In the genomic region with DNA sequence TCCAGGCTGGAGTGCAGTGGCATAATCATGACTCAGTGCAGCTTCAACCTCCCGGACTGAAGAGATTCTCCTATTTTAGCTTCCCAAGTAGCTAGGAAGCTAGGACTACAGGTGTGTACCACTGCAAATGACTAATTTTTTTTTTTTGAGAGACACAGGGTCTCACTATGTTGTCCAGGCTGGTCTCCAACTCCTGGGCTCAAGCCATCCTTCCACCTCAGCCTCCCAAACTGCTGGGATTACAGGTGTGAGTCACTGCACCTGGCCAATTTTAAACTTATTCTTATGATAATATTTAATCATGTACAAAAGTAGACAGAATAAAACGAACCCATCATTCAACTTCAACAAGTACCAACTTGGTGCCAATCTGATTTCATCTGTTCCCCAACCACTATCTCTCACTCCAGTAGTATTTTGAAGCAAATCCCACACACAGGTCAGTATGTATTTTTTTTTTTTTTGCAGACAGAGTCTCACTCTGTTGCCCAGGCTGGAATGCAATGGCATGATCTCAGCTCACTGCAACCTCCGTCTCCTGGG, we compare ENCODE assay signal across 16 cellular contexts. TPM values are rescaled to one million over a fixed set of nuclear protein-coding genes. Genes with fewer than 3 reads are reported as not detected.
DNase-seq lines count a peak whose midpoint lies in the region; ATAC-seq and TF ChIP-seq lines count a peak whose summit lies in the region.
"Had no signal": no experiment of that assay in that cellular context is flagged by ENCODE, and none has a peak within 500 bp of the region (broad histone marks: within the 10 kb centered on the region; RNA-seq: fewer than 3 reads in every experiment).

No MANE protein-coding gene starts in this region.

- H3K4me3 ChIP-seq in DND-41 (ENCODE audit: low read depth in 1 of 2, low read length in 2 of 2) (no peak overlapping the region), OCI-LY1 (ENCODE audit: low read depth, low read length, poor library complexity, severe bottlenecking) (no peak overlapping the region)
- H3K4me3 ChIP-seq: adrenal gland, ovary had no signal

- H3K4me2 ChIP-seq in DND-41 (ENCODE audit: insufficient read depth, low read length) (no peak overlapping the region), OCI-LY1 (ENCODE audit: low read length) (0 out of 2 replicates have a peak overlapping the region, but pooled peaks have one; percentile 16)

- peaks cover 94% of the 10 kb centered on the region for H3K4me1 ChIP-seq in DND-41 (ENCODE audit: insufficient read depth, low read length)
- H3K4me1 ChIP-seq in OCI-LY1 (ENCODE audit: insufficient read depth, low read length, severe bottlenecking) = peaks cover 78% of the 10 kb centered on the region

- H3K4me1 Mint-ChIP-seq in activated naive CD8-positive, alpha-beta T cell treated with anti-CD3 and anti-CD28 coated beads, Interleukin-2, amount 50 U/mL, for 24 hours = peaks cover 86% of the 10 kb centered on the region
- H3K4me1 Mint-ChIP-seq in neural crest cell = peaks cover 17% of the 10 kb centered on the region

- H4K20me1 ChIP-seq in DND-41 (ENCODE audit: insufficient read depth, low read length) (peaks cover 28% of the 10 kb centered on the region), OCI-LY1 (ENCODE audit: insufficient read depth, low read length) (no peaks in the 10 kb centered on the region)

- no peak overlapping the region for H2AFZ ChIP-seq in DND-41 (ENCODE audit: low read depth, low read length)
- no peak overlapping the region for H2AFZ ChIP-seq in OCI-LY1 (ENCODE audit: low read length)

- no peaks in the 10 kb centered on the region for H3K9me2 ChIP-seq in OCI-LY1 (ENCODE audit: low read depth, low read length)

- H3F3A ChIP-seq in OCI-LY1 (ENCODE audit: insufficient read depth, low read length) = peaks cover 9% of the 10 kb centered on the region

- H3K27me3 Mint-ChIP-seq in activated naive CD8-positive, alpha-beta T cell treated with anti-CD3 and anti-CD28 coated beads, Interleukin-2, amount 50 U/mL, for 24 hours = no peaks in the 10 kb centered on the region
- H3K27me3 Mint-ChIP-seq in neural crest cell (ENCODE audit: low read depth) = no peaks in the 10 kb centered on the region
- H3K27me3 Mint-ChIP-seq: stimulated activated naive CD8-positive, alpha-beta T cell treated with anti-CD3 and anti-CD28 coated beads, Interleukin-15, amount 100 ng/mL, for 72 hours had no signal

- H3K9ac ChIP-seq in DND-41 (ENCODE audit: low read depth, low read length) (no peak overlapping the region), OCI-LY1 (ENCODE audit: low read length) (peak overlapping the region; percentile 29; the same call in 1 of the 2 replicates)

- H3K9me3 ChIP-seq in DND-41 (ENCODE audit: insufficient read depth, low read length, severe bottlenecking) (no peaks in the 10 kb centered on the region), OCI-LY1 (ENCODE audit: low read length) (no peaks in the 10 kb centered on the region)
- H3K9me3 ChIP-seq: adrenal gland, ovary had no signal

- peak overlapping the region; percentile 68 for H3K27ac ChIP-seq in DND-41 (ENCODE audit: low read length)
- H3K27ac ChIP-seq in OCI-LY1 (ENCODE audit: low read depth, low read length, poor library complexity, severe bottlenecking) = peak overlapping the region; percentile 94
- H3K27ac ChIP-seq: ovary, VCaP had no signal

- no peak for TF ChIP-seq CTCF in DND-41 (IDR thresholded peaks at IDR 0.05; ENCODE audit: borderline replicate concordance, extremely low read depth, low read length, poor library complexity, severe bottlenecking)
- TF ChIP-seq CTCF in OCI-LY1 (IDR thresholded peaks at IDR 0.05; ENCODE audit: low read length) = no peak
- no peak for TF ChIP-seq CTCF in neural crest cell (conservative IDR thresholded peaks at IDR 0.05)

- H3K79me2 ChIP-seq in DND-41 (ENCODE audit: insufficient read depth, low read length) (peaks cover 100% of the 10 kb centered on the region), OCI-LY1 (ENCODE audit: insufficient read depth, low read length) (peaks cover 13% of the 10 kb centered on the region; the same call in 1 of the 2 replicates)

- no peaks in the 10 kb centered on the region for H3K9me3 Mint-ChIP-seq in activated naive CD8-positive, alpha-beta T cell treated with anti-CD3 and anti-CD28 coated beads, Interleukin-2, amount 50 U/mL, for 24 hours
- H3K9me3 Mint-ChIP-seq in neural crest cell = no peaks in the 10 kb centered on the region
- H3K9me3 Mint-ChIP-seq: stimulated activated naive CD8-positive, alpha-beta T cell treated with anti-CD3 and anti-CD28 coated beads, Interleukin-15, amount 100 ng/mL, for 72 hours had no signal

- DNase-seq in DND-41 (no peak), neural crest cell (ENCODE audit: low read depth, low spot score) (no peak), HT-29 (ENCODE audit: low spot score) (no peak), MV-4-11 (lab: John Stamatoyannopoulos, UW) (no peak)
- DNase-seq in activated naive CD8-positive, alpha-beta T cell treated with anti-CD3 and anti-CD28 coated beads, Interleukin-2, amount 50 U/mL, for 24 hours = no peak
- DNase-seq: adrenal gland; HCEC 1CT; NCI-H1436; ovary; small intestine; stimulated activated naive CD8-positive, alpha-beta T cell treated with anti-CD3 and anti-CD28 coated beads, Interleukin-15, amount 100 ng/mL, for 72 hours had no signal

- H3K27me3 ChIP-seq in DND-41 (ENCODE audit: insufficient read depth, low read length, poor library complexity) (no peaks in the 10 kb centered on the region), OCI-LY1 (ENCODE audit: insufficient read depth, low read length) (no peaks in the 10 kb centered on the region)
- H3K27me3 ChIP-seq: adrenal gland, ovary had no signal

- H3K36me3 Mint-ChIP-seq in activated naive CD8-positive, alpha-beta T cell treated with anti-CD3 and anti-CD28 coated beads, Interleukin-2, amount 50 U/mL, for 24 hours (ENCODE audit: low read depth) = peaks cover 67% of the 10 kb centered on the region
- H3K36me3 Mint-ChIP-seq in neural crest cell (ENCODE audit: low read depth) = peaks cover 13% of the 10 kb centered on the region

- no peak overlapping the region for H3K4me3 Mint-ChIP-seq in activated naive CD8-positive, alpha-beta T cell treated with anti-CD3 and anti-CD28 coated beads, Interleukin-2, amount 50 U/mL, for 24 hours
- no peak overlapping the region for H3K4me3 Mint-ChIP-seq in neural crest cell
- H3K4me3 Mint-ChIP-seq: stimulated activated naive CD8-positive, alpha-beta T cell treated with anti-CD3 and anti-CD28 coated beads, Interleukin-15, amount 100 ng/mL, for 72 hours had no signal

- H3K27ac Mint-ChIP-seq in activated naive CD8-positive, alpha-beta T cell treated with anti-CD3 and anti-CD28 coated beads, Interleukin-2, amount 50 U/mL, for 24 hours = peak overlapping the region; percentile 45
- H3K27ac Mint-ChIP-seq in neural crest cell (ENCODE audit: unreplicated experiment) = peak overlapping the region; percentile 10

- no peak for ATAC-seq in DND-41 (ENCODE audit: insufficient read depth, low read depth)
- no peak for ATAC-seq in activated naive CD8-positive, alpha-beta T cell treated with anti-CD3 and anti-CD28 coated beads, Interleukin-2, amount 50 U/mL, for 24 hours
- no peak for ATAC-seq in GM21723 (IDR thresholded peaks at IDR 0.05; ENCODE audit: unreplicated experiment)
- ATAC-seq: stimulated activated naive CD8-positive, alpha-beta T cell treated with anti-CD3 and anti-CD28 coated beads, Interleukin-15, amount 100 ng/mL, for 72 hours had no signal

- H3K36me3 ChIP-seq in DND-41 (ENCODE audit: insufficient read depth, low read length) (peaks cover 87% of the 10 kb centered on the region), OCI-LY1 (ENCODE audit: insufficient read depth, low read length) (peaks cover 32% of the 10 kb centered on the region; the same call in 1 of the 2 replicates)
- H3K36me3 ChIP-seq: ovary had no signal

RNA-seq across cellular contexts. Expression of gene BCL2L1, which starts 32.5 kb away (rescaled TPM):
- total RNA-seq in neural crest cell = 74.3 and 74.8 TPM in 2 replicates
- 324 and 325 TPM in 2 replicates for total RNA-seq in HT-29 (2014; rRNA removed; shearing (Covaris generic))

RNA-seq across cellular contexts. Expression of gene TPX2, which starts 48.9 kb away (rescaled TPM):
- 208 and 210 TPM in 2 replicates for total RNA-seq in neural crest cell
- 94.4 and 101 TPM in 2 replicates for total RNA-seq in HT-29 (2014; rRNA removed; shearing (Covaris generic))

RNA-seq across cellular contexts. Expression of gene COX4I2, which starts 52.5 kb away (rescaled TPM):
- not detected in 2 replicates for total RNA-seq in neural crest cell
- not detected in 2 replicates for total RNA-seq in HT-29 (2014; rRNA removed; shearing (Covaris generic))
- total RNA-seq: adrenal gland, cerebellum, mononuclear cell had no signal
